23 cellular contexts compared by ENCODE assay signal in the genomic region with DNA sequence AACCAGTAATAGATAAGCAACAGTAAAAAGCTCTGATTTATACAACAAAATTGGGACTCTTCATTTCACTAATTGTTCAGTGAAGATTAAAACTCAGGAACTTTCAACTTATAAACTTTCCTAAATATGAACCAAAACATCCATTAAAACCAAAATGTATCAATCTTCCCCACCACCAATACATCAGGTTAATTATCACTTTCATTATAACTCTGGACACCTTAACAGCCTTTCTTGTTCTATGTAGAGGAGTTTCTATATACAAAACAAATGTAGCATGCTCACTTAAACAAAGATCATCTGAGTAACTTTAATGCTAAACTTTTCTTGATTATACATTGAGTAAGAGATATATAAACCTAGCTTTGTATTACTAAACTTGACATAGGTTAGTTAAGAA.
DNase-seq lines count a peak whose midpoint lies in the region; ATAC-seq, FAIRE-seq and TF ChIP-seq lines count a peak whose summit lies in the region.
"Had no signal": no experiment of that assay in that cellular context is flagged by ENCODE, and none has a peak within 500 bp of the region (broad histone marks: within the 10 kb centered on the region; RNA-seq: fewer than 3 reads in every experiment).

No MANE protein-coding gene starts in this region.

- no peak overlapping the region for H3K27ac ChIP-seq in GM12878 (ENCODE audit: control insufficient read depth, insufficient read depth)
- H3K27ac ChIP-seq in CD4-positive, alpha-beta T cell (ENCODE audit: low read depth, low read length) = no peak overlapping the region
- H3K27ac ChIP-seq: 22Rv1, A549, C4-2B had no signal

- H3K4me3 ChIP-seq in GM12878 (no peak overlapping the region), Caco-2 (ENCODE audit: low read depth, low read length) (no peak overlapping the region)
- H3K4me3 ChIP-seq: A549, HAP-1 had no signal

- FAIRE-seq in GM12891 (lab: Jason Lieb, UNC) (peak; percentile 5), GM12878 (lab: Jason Lieb, UNC) (no peak)
- FAIRE-seq: A549, D721Med, H54 had no signal

- CTCF ChIA-PET in GM12878 (lab: Yijun Ruan, JAX) (no interaction called here), Caco-2 (lab: Charles Lee) (no interaction called here)
- CTCF ChIA-PET in CD4-positive, alpha-beta T cell (lab: Charles Lee) = no interaction called here

- SMC1A ChIA-PET in GM12878 (lab: Charles Lee; ENCODE audit: uncharacterized antibody, unreplicated experiment) = interaction anchor here (1.0 kb wide), 1 partner anchor 10 kb away, joined by 4 read pairs; no protein-coding TSS in a partner anchor

- TF ChIP-seq POLR2A in GM12891 (IDR thresholded peaks at IDR 0.05; ENCODE audit: low read depth, low read length) (no peak), GM12878 (IDR thresholded peaks at IDR 0.05; ENCODE audit: low read depth, low read length) (no peak)

- POLR2A ChIA-PET in GM12878 (lab: Charles Lee) (no interaction called here), Caco-2 (lab: Charles Lee) (no interaction called here)
- POLR2A ChIA-PET in CD4-positive, alpha-beta T cell (lab: Charles Lee) = no interaction called here

- no peak for ATAC-seq in activated T-cell treated with anti-CD3 and anti-CD28 coated beads, Interleukin-2, amount 50 U/mL, for 72 hours (replicated peaks in 1 of 2)
- ATAC-seq in GM12878 = peak; percentile 60; the same call in 2 of the 3 replicates
- no peak for ATAC-seq in CD4-positive, alpha-beta T cell (ENCODE audit: poor library complexity)
- ATAC-seq: A549 had no signal

- H3K27me3 Mint-ChIP-seq in activated T-cell treated with anti-CD3 and anti-CD28 coated beads, Interleukin-2, amount 50 U/mL, for 72 hours (ENCODE audit: low read depth) = no peaks in the 10 kb centered on the region
- no peaks in the 10 kb centered on the region for H3K27me3 Mint-ChIP-seq in CD4-positive, alpha-beta T cell
- H3K27me3 Mint-ChIP-seq in Caco-2 (ENCODE audit: insufficient read depth, unreplicated experiment) = no peaks in the 10 kb centered on the region
- H3K27me3 Mint-ChIP-seq: CD4-positive, alpha-beta memory T cell had no signal

- BruUV-seq in GM12878 (replicated peaks; lab: Mats Ljungman, UMichigan) = no TSS peak
- BruUV-seq in Caco-2 (replicated peaks; lab: Mats Ljungman, UMichigan) = no TSS peak

- no peak for TF ChIP-seq EP300 in GM12878 (IDR thresholded peaks at IDR 0.05; ENCODE audit: borderline replicate concordance in 1 of 2, control insufficient read depth in 1 of 2, low read depth in 2 of 2, low read length in 2 of 2)

- H2AFZ ChIP-seq in GM12878 (ENCODE audit: control insufficient read depth, low read depth, low read length) = no peak overlapping the region

- H3K27me3 ChIP-seq in GM12878 (replicated peaks in 1 of 2; ENCODE audit: control insufficient read depth in 2 of 2, insufficient read depth in 2 of 2, low read length in 1 of 2) = no peaks in the 10 kb centered on the region
- no peaks in the 10 kb centered on the region for H3K27me3 ChIP-seq in CD4-positive, alpha-beta T cell (ENCODE audit: control insufficient read depth, insufficient read depth, low read length)
- no peaks in the 10 kb centered on the region for H3K27me3 ChIP-seq in Caco-2 (replicated peaks; ENCODE audit: control insufficient read depth, insufficient read depth, low read length)

- peak overlapping the region; percentile 29 for H3K27ac Mint-ChIP-seq in activated T-cell treated with anti-CD3 and anti-CD28 coated beads, Interleukin-2, amount 50 U/mL, for 72 hours
- no peak overlapping the region for H3K27ac Mint-ChIP-seq in CD4-positive, alpha-beta T cell
- no peak overlapping the region for H3K27ac Mint-ChIP-seq in Caco-2 (ENCODE audit: unreplicated experiment)
- H3K27ac Mint-ChIP-seq: HFFc6 had no signal

- H3K4me1 ChIP-seq in GM12878 (ENCODE audit: control insufficient read depth, insufficient read depth, low read length) = no peaks in the 10 kb centered on the region
- H3K4me1 ChIP-seq in Caco-2 = no peaks in the 10 kb centered on the region
- H3K4me1 ChIP-seq: A549, HAP-1 had no signal

- in situ Hi-C loops in GM12878 (cut with MboI) = no loop called here

- H3K4me1 Mint-ChIP-seq in activated T-cell treated with anti-CD3 and anti-CD28 coated beads, Interleukin-2, amount 50 U/mL, for 72 hours (ENCODE audit: low read depth) = no peaks in the 10 kb centered on the region
- no peaks in the 10 kb centered on the region for H3K4me1 Mint-ChIP-seq in CD4-positive, alpha-beta T cell (ENCODE audit: low read depth)
- H3K4me1 Mint-ChIP-seq in Caco-2 (ENCODE audit: low read depth, unreplicated experiment) = no peaks in the 10 kb centered on the region
- H3K4me1 Mint-ChIP-seq: CD4-positive, alpha-beta memory T cell had no signal

- peaks cover 2 to 7% of the 10 kb centered on the region in 2 donors for H3K36me3 Mint-ChIP-seq in activated T-cell treated with anti-CD3 and anti-CD28 coated beads, Interleukin-2, amount 50 U/mL, for 72 hours (ENCODE audit: insufficient read depth in 2 of 2)
- H3K36me3 Mint-ChIP-seq in CD4-positive, alpha-beta T cell (ENCODE audit: low read depth) = peaks cover 47% of the 10 kb centered on the region
- peaks cover 6% of the 10 kb centered on the region for H3K36me3 Mint-ChIP-seq in Caco-2 (ENCODE audit: insufficient read depth, unreplicated experiment)

- H3K4me3 Mint-ChIP-seq in activated T-cell treated with anti-CD3 and anti-CD28 coated beads, Interleukin-2, amount 50 U/mL, for 72 hours = no peak overlapping the region
- H3K4me3 Mint-ChIP-seq in CD4-positive, alpha-beta T cell = no peak overlapping the region
- H3K4me3 Mint-ChIP-seq in Caco-2 (ENCODE audit: unreplicated experiment) = no peak overlapping the region
- H3K4me3 Mint-ChIP-seq: CD4-positive, alpha-beta memory T cell; HFFc6 had no signal

- no peak for DNase-seq in activated T-cell treated with anti-CD3 and anti-CD28 coated beads, Interleukin-2, amount 50 U/mL, for 72 hours
- DNase-seq in activated T-cell treated with anti-CD3 and anti-CD28 coated beads for 4 hours (no peak), GM12891 (ENCODE audit: insufficient read length, low spot score) (no peak), GM12878 (ENCODE audit: low read depth, low spot score) (no peak), NCI-H2227 treated with DMSO at 0.1 percent for 48 hours (lab: John Stamatoyannopoulos, UW) (no peak), Caco-2 (no peak), A172 (ENCODE audit: low spot score) (no peak)
- DNase-seq in CD4-positive, alpha-beta T cell = no peak
- DNase-seq: ACHN; AML-193; CD4-positive, alpha-beta memory T cell; DMS 273 treated with DMSO at 0.1 percent for 48 hours; DMS79; EL; GDM1; GOT3; HFFc6 had no signal

- intact Hi-C loops in GM12878 (cut with micrococcal nuclease; ENCODE audit: unreplicated experiment) (no loop called here), Caco-2 (cut with micrococcal nuclease; ENCODE audit: unreplicated experiment) (no loop called here)
- intact Hi-C loops in CD4-positive, alpha-beta T cell (cut with DNase I, micrococcal nuclease) = no loop called here

- TF ChIP-seq CTCF in GM12878 (IDR thresholded peaks at IDR 0.05 in 2 of 3, conservative IDR thresholded peaks at IDR 0.05 in 1 of 3; ENCODE audit: control insufficient read depth in 2 of 3, extremely low read depth in 1 of 3, insufficient read depth in 1 of 3, low read depth in 3 of 3, low read length in 3 of 3) (no peak), Caco-2 (IDR thresholded peaks at IDR 0.05; ENCODE audit: insufficient read depth in 1 of 2, low read depth in 1 of 2, low read length in 1 of 2, severe bottlenecking in 1 of 2, unreplicated experiment in 1 of 2) (no peak)
- TF ChIP-seq CTCF in CD4-positive, alpha-beta T cell (IDR thresholded peaks at IDR 0.05) = no peak

- H3K9me3 ChIP-seq in GM12878 (replicated peaks; ENCODE audit: control insufficient read depth, insufficient read depth, low read length) = no peaks in the 10 kb centered on the region
- no peaks in the 10 kb centered on the region for H3K9me3 ChIP-seq in CD4-positive, alpha-beta T cell (ENCODE audit: control insufficient read depth, low read length)
- no peaks in the 10 kb centered on the region for H3K9me3 ChIP-seq in Caco-2
- H3K9me3 ChIP-seq: A549, HAP-1 had no signal

- no peak for TF ChIP-seq RAD21 in GM12878 (IDR thresholded peaks at IDR 0.05; ENCODE audit: insufficient read depth, low read depth, low read length)

- no peak overlapping the region for H3K9ac ChIP-seq in GM12878 (ENCODE audit: control insufficient read depth, insufficient read depth, low read length)

- H4K20me1 ChIP-seq in GM12878 (ENCODE audit: control insufficient read depth, insufficient read depth) = no peaks in the 10 kb centered on the region

- H3K4me2 ChIP-seq in GM12878 (ENCODE audit: control insufficient read depth, insufficient read depth) = no peak overlapping the region
- H3K4me2 ChIP-seq: A549 had no signal

- H3K36me3 ChIP-seq in GM12878 (ENCODE audit: control insufficient read depth in 2 of 2, insufficient read depth in 2 of 2, low read length in 1 of 2) = no peaks in the 10 kb centered on the region; a peak in 2 of 4 replicates
- H3K36me3 ChIP-seq in Caco-2 (ENCODE audit: control insufficient read depth, insufficient read depth, low read length) = 0 out of 2 replicates have a peak, but pooled peaks cover 1% of the 10 kb centered on the region

- H3K79me2 ChIP-seq in GM12878 (ENCODE audit: control insufficient read depth, insufficient read depth, low read length) = no peaks in the 10 kb centered on the region

- H3K9me3 Mint-ChIP-seq in activated T-cell treated with anti-CD3 and anti-CD28 coated beads, Interleukin-2, amount 50 U/mL, for 72 hours = no peaks in the 10 kb centered on the region
- no peaks in the 10 kb centered on the region for H3K9me3 Mint-ChIP-seq in CD4-positive, alpha-beta T cell
- H3K9me3 Mint-ChIP-seq in Caco-2 (ENCODE audit: unreplicated experiment) = no peaks in the 10 kb centered on the region
- H3K9me3 Mint-ChIP-seq: CD4-positive, alpha-beta memory T cell; HFFc6 had no signal

- RAD21 ChIA-PET in GM12878 (lab: Charles Lee; ENCODE audit: unreplicated experiment) = no interaction called here

TF ChIP-seq in GM12891, 5 proteins besides CTCF, POLR2A, EP300 and RAD21:
- TF ChIP-seq PAX5 (IDR thresholded peaks at IDR 0.05; ENCODE audit: insufficient read depth, low read length, severe bottlenecking) = no peak
- TF ChIP-seq TAF1 (IDR thresholded peaks at IDR 0.05; ENCODE audit: low read depth, low read length) = no peak
- TF ChIP-seq SPI1 (IDR thresholded peaks at IDR 0.05; ENCODE audit: low read depth, low read length) = no peak
- TF ChIP-seq POLR2AphosphoS5 (IDR thresholded peaks at IDR 0.05; ENCODE audit: low read depth, low read length) = no peak
- no peak for TF ChIP-seq POU2F2 (IDR thresholded peaks at IDR 0.05; ENCODE audit: low read depth, low read length)

TF ChIP-seq in GM12878, 131 proteins besides CTCF, POLR2A, EP300 and RAD21 (continues in another document):
- TF ChIP-seq EGR1 (IDR thresholded peaks at IDR 0.05; ENCODE audit: borderline replicate concordance in 1 of 2, low read depth in 2 of 2, low read length in 2 of 2) (no peak), MTA2 (IDR thresholded peaks at IDR 0.05; ENCODE audit: low read depth) (peak; percentile 68), RELA (IDR thresholded peaks at IDR 0.05; ENCODE audit: borderline replicate concordance, partially characterized antibody) (no peak)
